ENCODE assay signal across 8 cellular contexts in the genomic region with DNA sequence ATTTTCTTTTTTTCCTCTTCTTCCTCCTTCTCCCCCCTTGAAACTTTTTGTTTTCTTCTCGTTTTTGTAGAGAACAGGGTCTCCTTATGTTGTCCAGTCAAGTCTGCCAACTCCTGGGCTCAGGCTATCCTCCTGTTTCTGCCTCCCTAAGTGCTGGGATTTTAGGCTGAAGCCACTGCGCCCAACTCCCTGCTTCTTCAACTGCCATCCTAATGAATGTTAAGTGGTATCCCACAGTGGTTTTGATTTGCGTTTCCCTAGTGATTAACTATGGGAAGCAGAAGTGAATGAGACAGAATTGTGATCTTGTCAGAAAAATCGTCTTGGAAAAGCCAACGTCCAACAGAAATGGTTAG. TPM values are rescaled to one million over a fixed set of nuclear protein-coding genes. Genes with fewer than 3 reads are reported as not detected.
A peak's percentile ranks its signal among the peaks of the same experiment; 100 is the strongest.
DNase-seq lines count a peak whose midpoint lies in the region; ATAC-seq and TF ChIP-seq lines count a peak whose summit lies in the region.

No MANE protein-coding gene starts in this region.

- H3K36me3 Mint-ChIP-seq in MCF 10A (ENCODE audit: insufficient read depth, unreplicated experiment), result peaks cover 5% of the 10 kb centered on the region

- H3K4me1 ChIP-seq in HUES64 (ENCODE audit: insufficient read depth, low read length), result peaks cover 6% of the 10 kb centered on the region; the same call in 1 of the 2 replicates
- peaks cover 17% of the 10 kb centered on the region for H3K4me1 ChIP-seq in mucosa of stomach (ENCODE audit: control insufficient read depth, insufficient read depth, low read length)

- intact Hi-C loops in MCF 10A (cut with micrococcal nuclease), result loop anchor here (5.0 kb wide), 1 partner anchor 95 kb away; no protein-coding TSS in a partner anchor

- peak overlapping the region; percentile 95 for H3K27ac Mint-ChIP-seq in MCF 10A (ENCODE audit: low read depth, unreplicated experiment)

- H3K4me3 Mint-ChIP-seq in MCF 10A (ENCODE audit: unreplicated experiment), result peak overlapping the region; percentile 88

- TF ChIP-seq CTCF in AG04449 (IDR thresholded peaks at IDR 0.05; ENCODE audit: insufficient read depth, low read length, missing control alignments) (no peak), MCF 10A (IDR thresholded peaks at IDR 0.05; ENCODE audit: unreplicated experiment) (no peak)

- H3K27me3 Mint-ChIP-seq in MCF 10A (ENCODE audit: insufficient read depth, unreplicated experiment), result no peaks in the 10 kb centered on the region

- peak overlapping the region; percentile 85 for H3K4me3 ChIP-seq in AG04449 (ENCODE audit: low read depth, low read length)
- H3K4me3 ChIP-seq in HUES64 (ENCODE audit: low read length), result peak overlapping the region; percentile 91
- H3K4me3 ChIP-seq in mucosa of stomach (ENCODE audit: low read length), result peak overlapping the region; percentile 23

- H3K36me3 ChIP-seq in HUES64 (ENCODE audit: insufficient read depth, low read length), result no peaks in the 10 kb centered on the region
- no peaks in the 10 kb centered on the region for H3K36me3 ChIP-seq in mucosa of stomach (ENCODE audit: control insufficient read depth, insufficient read depth, low read length)

- ATAC-seq in GM18861 (IDR thresholded peaks at IDR 0.05; ENCODE audit: unreplicated experiment), result no peak
- ATAC-seq in HG02973 (IDR thresholded peaks at IDR 0.05; ENCODE audit: unreplicated experiment), result no peak

- POLR2A ChIA-PET in AG04449 (lab: Yijun Ruan, JAX) (no interaction called here), MCF 10A (lab: Yijun Ruan, JAX) (interaction anchor here (0.8 to 3.8 kb wide), 6 partner anchors 8 to 93 kb away, joined by 3 to 18 read pairs (median 5); no protein-coding TSS in a partner anchor)

- 10% methylated on average over 5 of the region's 5 CpGs for WGBS in HUES64

- H3K27ac ChIP-seq in HUES64 (ENCODE audit: low read depth, low read length), result no peak overlapping the region

- H3K9ac ChIP-seq in HUES64 (ENCODE audit: low read depth, low read length) (peak overlapping the region; percentile 86; the same call in 1 of the 2 replicates), mucosa of stomach (ENCODE audit: low read length) (peak overlapping the region; percentile 88)

- TSS peak; percentile 73 for BruUV-seq in MCF 10A (replicated peaks; lab: Mats Ljungman, UMichigan)

- H3K9me3 ChIP-seq in HUES64 (ENCODE audit: insufficient read depth, low read depth, low read length) (peaks cover 5% of the 10 kb centered on the region), mucosa of stomach (ENCODE audit: control insufficient read depth, low read length) (no peaks in the 10 kb centered on the region)

- no peak for DNase-seq in AG04449 (ENCODE audit: low read depth, low spot score)
- DNase-seq in MCF 10A (ENCODE audit: unreplicated experiment), result no peak
- DNase-seq in inferior parietal cortex (ENCODE audit: extremely low spot score), result no peak
- no peak for DNase-seq in NOMO-1 treated with DMSO at 0.1 percent for 48 hours (lab: John Stamatoyannopoulos, UW; ENCODE audit: unreplicated experiment)

- no peaks in the 10 kb centered on the region for H3K27me3 ChIP-seq in HUES64 (ENCODE audit: insufficient read depth, low read length)
- H3K27me3 ChIP-seq in mucosa of stomach (ENCODE audit: control insufficient read depth, insufficient read depth, low read length), result no peaks in the 10 kb centered on the region

- CTCF ChIA-PET in AG04449 (lab: Yijun Ruan, JAX), result interaction anchor here (1.5 kb wide), 1 partner anchor 8 kb away, joined by 4 read pairs; no protein-coding TSS in a partner anchor
- CTCF ChIA-PET in MCF 10A (lab: Yijun Ruan, JAX), result no interaction called here

- peaks cover 16% of the 10 kb centered on the region for H3K4me1 Mint-ChIP-seq in MCF 10A (ENCODE audit: insufficient read depth, unreplicated experiment)

- no peaks in the 10 kb centered on the region for H3K9me3 Mint-ChIP-seq in MCF 10A (ENCODE audit: unreplicated experiment)

RNA-seq across cellular contexts. Expression of a gene that starts 1.0 kb away (rescaled TPM):
- polyA plus RNA-seq in HUES64 (2013, experiment 1 of 2), result 141 TPM
- polyA plus RNA-seq in HUES64 (2013, experiment 2 of 2), result 132 TPM
- 131 and 161 TPM in 2 replicates for total RNA-seq in MCF 10A (2022)

RNA-seq across cellular contexts. Expression of a gene that starts 49.8 kb away (rescaled TPM):
- 11.2 TPM for polyA plus RNA-seq in HUES64 (2013, experiment 1 of 2)
- 14.6 TPM for polyA plus RNA-seq in HUES64 (2013, experiment 2 of 2)
- total RNA-seq in MCF 10A (2022), result 48.4 and 57.9 TPM in 2 replicates

Comparison
In these comparisons a context has a peak if more than half of its experiments do, and no peak if none do; other contexts are left out.
1. H3K4me3 ChIP-seq: peak in every context shown above with its lines; median percentile 91 in HUES64; 85 in AG04449; 23 in mucosa of stomach.